Comparison of ENCODE assay signal across 20 cellular contexts in the genomic region with DNA sequence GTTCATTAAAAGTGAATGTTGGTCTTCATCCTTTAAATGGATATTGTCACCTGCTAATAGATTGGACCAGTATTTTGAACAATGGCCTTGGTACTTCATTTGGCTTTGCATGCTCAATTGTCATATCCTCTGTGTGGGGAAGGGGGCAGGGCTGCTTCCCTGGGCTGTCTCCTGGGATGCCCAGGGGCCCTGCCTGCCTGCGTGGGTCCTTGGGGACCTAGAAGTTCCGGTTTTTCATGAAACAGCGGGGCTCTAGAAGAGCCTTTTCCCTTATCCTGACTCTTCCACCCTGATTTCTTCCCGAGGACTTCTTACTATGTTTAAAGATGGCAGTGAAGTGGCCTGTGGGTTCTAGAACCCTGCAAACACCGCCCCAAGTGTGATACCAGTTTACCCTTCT.
"Had no signal": no experiment of that assay in that cellular context is flagged by ENCODE, and none has a peak within 500 bp of the region (broad histone marks: within the 10 kb centered on the region; RNA-seq: fewer than 3 reads in every experiment).

No MANE protein-coding gene starts in this region.

- H3K4me3 ChIP-seq: coronary artery, dorsolateral prefrontal cortex, lower lobe of right lung, prostate gland, right atrium auricular region, stomach, thyroid gland, vagina had no signal

- H3K27ac ChIP-seq: coronary artery, dorsolateral prefrontal cortex, epithelial cell of prostate, lower lobe of right lung, prostate gland, right atrium auricular region, stomach, thyroid gland, vagina had no signal

- DNase-seq: dorsolateral prefrontal cortex; effector CD4-positive, alpha-beta T cell; foreskin melanocyte; hypothalamus; left ventricle myocardium superior; lower lobe of right lung; naive thymus-derived CD8-positive, alpha-beta T cell; nephron progenitor cell; nucleus accumbens; stimulated activated CD4-positive, alpha-beta T cell treated with anti-CD3 and anti-CD28 coated beads, Interleukin-2, amount 100 ng/mL, for 24 hours; stimulated activated CD4-positive, alpha-beta T cell treated with anti-CD3 and anti-CD28 coated beads, Interleukin-4, amount 100 ng/mL, for 24 hours; stimulated activated naive CD4-positive, alpha-beta T cell treated with Interleukin-2 at 50 U/mL for 16 hours; stomach; thyroid gland; trophoblast cell had no signal

- H3K4me1 ChIP-seq: prostate gland, stomach, thyroid gland, vagina had no signal

- H3K9me3 ChIP-seq: lower lobe of right lung, prostate gland, right atrium auricular region, stomach, thyroid gland, vagina had no signal

- H3K27me3 ChIP-seq: dorsolateral prefrontal cortex, right atrium auricular region, stomach, thyroid gland, vagina had no signal

- H3K36me3 ChIP-seq: lower lobe of right lung, prostate gland, right atrium auricular region, stomach, thyroid gland, vagina had no signal
